ENCODE assay signal across 1 cellular context in the genomic region with DNA sequence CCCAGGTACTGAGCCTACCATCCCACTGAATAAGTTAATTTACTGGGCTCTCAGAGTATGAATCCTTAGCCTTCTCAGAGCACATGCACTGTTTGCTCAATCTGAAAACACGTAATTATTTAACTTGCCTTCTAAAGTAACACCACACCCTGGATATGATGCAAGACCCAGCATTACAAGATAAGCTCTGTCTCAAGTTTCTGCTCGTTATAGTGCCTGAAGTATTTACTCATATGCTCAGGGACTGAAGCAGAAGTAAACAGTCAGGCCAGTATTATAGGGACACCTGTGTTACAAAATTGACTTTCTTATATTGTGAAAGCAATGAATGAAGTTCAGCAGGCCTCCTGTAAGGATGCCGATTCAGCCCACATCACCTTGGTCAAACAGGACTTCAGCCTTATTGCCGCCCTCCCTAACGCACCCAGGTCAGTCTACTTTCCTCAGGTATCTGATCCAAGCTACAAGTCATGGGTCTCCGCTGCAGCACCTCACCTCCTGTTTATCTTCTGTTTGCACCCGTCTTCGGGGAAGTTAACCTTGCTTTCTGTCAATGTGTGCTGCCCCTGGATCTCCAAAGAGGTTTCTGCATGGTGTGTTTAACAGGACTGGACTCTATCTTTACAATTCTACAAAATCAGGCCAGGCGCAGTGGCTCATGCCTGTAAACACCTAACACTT.
TF ChIP-seq lines count a peak whose summit lies in the region.

No MANE protein-coding gene starts in this region.

TF ChIP-seq in HCT116, 20 proteins besides CTCF, POLR2A, EP300 and RAD21 (continued from another document):
- TF ChIP-seq, protein P1, sequence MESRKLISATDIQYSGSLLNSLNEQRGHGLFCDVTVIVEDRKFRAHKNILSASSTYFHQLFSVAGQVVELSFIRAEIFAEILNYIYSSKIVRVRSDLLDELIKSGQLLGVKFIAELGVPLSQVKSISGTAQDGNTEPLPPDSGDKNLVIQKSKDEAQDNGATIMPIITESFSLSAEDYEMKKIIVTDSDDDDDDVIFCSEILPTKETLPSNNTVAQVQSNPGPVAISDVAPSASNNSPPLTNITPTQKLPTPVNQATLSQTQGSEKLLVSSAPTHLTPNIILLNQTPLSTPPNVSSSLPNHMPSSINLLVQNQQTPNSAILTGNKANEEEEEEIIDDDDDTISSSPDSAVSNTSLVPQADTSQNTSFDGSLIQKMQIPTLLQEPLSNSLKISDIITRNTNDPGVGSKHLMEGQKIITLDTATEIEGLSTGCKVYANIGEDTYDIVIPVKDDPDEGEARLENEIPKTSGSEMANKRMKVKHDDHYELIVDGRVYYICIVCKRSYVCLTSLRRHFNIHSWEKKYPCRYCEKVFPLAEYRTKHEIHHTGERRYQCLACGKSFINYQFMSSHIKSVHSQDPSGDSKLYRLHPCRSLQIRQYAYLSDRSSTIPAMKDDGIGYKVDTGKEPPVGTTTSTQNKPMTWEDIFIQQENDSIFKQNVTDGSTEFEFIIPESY (IDR thresholded peaks at IDR 0.05; ENCODE audit: extremely low read depth, insufficient replicate concordance, low read length) = no peak
- peak; percentile 29; the same call in 1 of the 2 replicates for TF ChIP-seq JUND (IDR thresholded peaks at IDR 0.05)
- TF ChIP-seq, protein P2, sequence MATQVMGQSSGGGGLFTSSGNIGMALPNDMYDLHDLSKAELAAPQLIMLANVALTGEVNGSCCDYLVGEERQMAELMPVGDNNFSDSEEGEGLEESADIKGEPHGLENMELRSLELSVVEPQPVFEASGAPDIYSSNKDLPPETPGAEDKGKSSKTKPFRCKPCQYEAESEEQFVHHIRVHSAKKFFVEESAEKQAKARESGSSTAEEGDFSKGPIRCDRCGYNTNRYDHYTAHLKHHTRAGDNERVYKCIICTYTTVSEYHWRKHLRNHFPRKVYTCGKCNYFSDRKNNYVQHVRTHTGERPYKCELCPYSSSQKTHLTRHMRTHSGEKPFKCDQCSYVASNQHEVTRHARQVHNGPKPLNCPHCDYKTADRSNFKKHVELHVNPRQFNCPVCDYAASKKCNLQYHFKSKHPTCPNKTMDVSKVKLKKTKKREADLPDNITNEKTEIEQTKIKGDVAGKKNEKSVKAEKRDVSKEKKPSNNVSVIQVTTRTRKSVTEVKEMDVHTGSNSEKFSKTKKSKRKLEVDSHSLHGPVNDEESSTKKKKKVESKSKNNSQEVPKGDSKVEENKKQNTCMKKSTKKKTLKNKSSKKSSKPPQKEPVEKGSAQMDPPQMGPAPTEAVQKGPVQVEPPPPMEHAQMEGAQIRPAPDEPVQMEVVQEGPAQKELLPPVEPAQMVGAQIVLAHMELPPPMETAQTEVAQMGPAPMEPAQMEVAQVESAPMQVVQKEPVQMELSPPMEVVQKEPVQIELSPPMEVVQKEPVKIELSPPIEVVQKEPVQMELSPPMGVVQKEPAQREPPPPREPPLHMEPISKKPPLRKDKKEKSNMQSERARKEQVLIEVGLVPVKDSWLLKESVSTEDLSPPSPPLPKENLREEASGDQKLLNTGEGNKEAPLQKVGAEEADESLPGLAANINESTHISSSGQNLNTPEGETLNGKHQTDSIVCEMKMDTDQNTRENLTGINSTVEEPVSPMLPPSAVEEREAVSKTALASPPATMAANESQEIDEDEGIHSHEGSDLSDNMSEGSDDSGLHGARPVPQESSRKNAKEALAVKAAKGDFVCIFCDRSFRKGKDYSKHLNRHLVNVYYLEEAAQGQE (IDR thresholded peaks at IDR 0.05; ENCODE audit: low read depth) = no peak
- TF ChIP-seq EZH2 (IDR thresholded peaks at IDR 0.05) = no peak
- TF ChIP-seq FOSL1 (IDR thresholded peaks at IDR 0.05; ENCODE audit: low read depth) = peak; percentile 32; the same call in 1 of the 2 replicates
- TF ChIP-seq, protein P3, sequence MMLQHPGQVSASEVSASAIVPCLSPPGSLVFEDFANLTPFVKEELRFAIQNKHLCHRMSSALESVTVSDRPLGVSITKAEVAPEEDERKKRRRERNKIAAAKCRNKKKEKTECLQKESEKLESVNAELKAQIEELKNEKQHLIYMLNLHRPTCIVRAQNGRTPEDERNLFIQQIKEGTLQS (IDR thresholded peaks at IDR 0.05) = peak; percentile 75; the same call in 1 of the 2 replicates
- no peak for TF ChIP-seq EGR1 (IDR thresholded peaks at IDR 0.05; ENCODE audit: low read depth)
- TF ChIP-seq SP1 (IDR thresholded peaks at IDR 0.05; ENCODE audit: low read depth) = peak; percentile 59
- TF ChIP-seq ELF1 (IDR thresholded peaks at IDR 0.05; ENCODE audit: borderline replicate concordance, low read depth) = no peak
- TF ChIP-seq ZFX (IDR thresholded peaks at IDR 0.05) = no peak
- TF ChIP-seq YY1 (IDR thresholded peaks at IDR 0.05; ENCODE audit: extremely low read depth, insufficient replicate concordance, low read depth, low read length) = no peak
- peak; percentile 98 for TF ChIP-seq CEBPB (IDR thresholded peaks at IDR 0.05; ENCODE audit: low read depth)
- no peak for TF ChIP-seq TCF7L2 (IDR thresholded peaks at IDR 0.05; ENCODE audit: borderline replicate concordance, extremely low read depth, insufficient read depth, insufficient read length)
- TF ChIP-seq SRF (IDR thresholded peaks at IDR 0.05; ENCODE audit: low read depth) = no peak
